In the genomic region with DNA sequence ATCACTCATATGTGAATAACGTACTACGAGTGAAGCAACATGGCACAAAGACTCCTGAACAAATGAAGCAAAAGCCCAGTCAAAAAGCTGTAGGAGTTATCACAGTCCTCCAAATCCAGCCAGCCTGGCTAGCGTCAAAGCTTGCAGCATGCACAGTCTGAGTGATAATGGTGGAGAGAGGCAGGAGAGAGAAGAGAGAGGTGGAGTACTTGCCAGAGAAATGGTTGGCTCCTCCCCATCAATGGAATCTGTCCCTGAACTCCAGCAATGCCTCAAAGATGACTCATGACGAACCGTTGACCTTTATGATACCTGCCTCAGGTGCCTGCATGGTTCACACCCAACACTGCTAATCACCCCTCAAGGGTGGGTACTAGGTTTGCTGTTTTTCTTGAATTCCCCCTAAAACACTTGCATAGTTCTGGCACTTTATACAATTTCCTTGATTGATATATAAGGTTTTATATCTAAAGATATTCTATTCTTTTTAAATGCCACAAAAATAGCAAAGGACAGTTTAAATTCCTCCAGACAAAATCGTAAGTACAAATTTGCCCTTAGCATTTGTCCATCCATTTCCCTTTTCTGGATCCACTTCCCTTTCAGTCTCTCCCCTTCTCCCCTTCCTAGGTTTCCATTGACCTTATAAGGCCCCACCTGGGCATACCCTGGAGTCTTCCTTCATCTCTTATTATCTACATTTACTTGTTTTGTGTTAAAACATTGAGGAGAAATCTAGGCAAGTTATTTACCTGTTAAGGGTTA, we compare ENCODE assay signal across 12 cellular contexts. TPM values are rescaled to one million over a fixed set of nuclear protein-coding genes. Genes with fewer than 3 reads are reported as not detected.
DNase-seq lines count a peak whose midpoint lies in the region; ATAC-seq and TF ChIP-seq lines count a peak whose summit lies in the region.
"Had no signal": no experiment of that assay in that cellular context is flagged by ENCODE, and none has a peak within 500 bp of the region (broad histone marks: within the 10 kb centered on the region; RNA-seq: fewer than 3 reads in every experiment).

No MANE protein-coding gene starts in this region.

- 47% methylated on average over 6 of the region's 6 CpGs for WGBS in right lobe of liver (ENCODE audit: insufficient coverage, low coverage, low lambda C conversion rate, missing lambda C conversion rate)

- no peaks in the 10 kb centered on the region for H3K27me3 ChIP-seq in brain microvascular endothelial cell (replicated peaks)
- no peaks in the 10 kb centered on the region for H3K27me3 ChIP-seq in right lobe of liver
- H3K27me3 ChIP-seq in upper lobe of right lung = no peaks in the 10 kb centered on the region
- H3K27me3 ChIP-seq: pancreas had no signal

- H3K4me1 ChIP-seq in right lobe of liver (no peaks in the 10 kb centered on the region), upper lobe of right lung (peaks cover 81% of the 10 kb centered on the region)
- H3K4me1 ChIP-seq: HAP-1 had no signal

- H3K27ac ChIP-seq in brain microvascular endothelial cell (peak overlapping the region; percentile 96), right lobe of liver (peak overlapping the region in 2 of 3 donors; percentile 15 to 40), upper lobe of right lung (peak overlapping the region; percentile 63)

- ATAC-seq in right lobe of liver = no peak
- peak; percentile 34 for ATAC-seq in upper lobe of right lung
- no peak for ATAC-seq in HG02885 (IDR thresholded peaks at IDR 0.05; ENCODE audit: poor library complexity, unreplicated experiment)

- peak; percentile 68 for DNase-seq in activated effector memory CD4-positive, alpha-beta T cell treated with anti-CD3 and anti-CD28 coated beads, Interleukin-2, amount 50 U/mL, for 16 hours
- DNase-seq in activated effector memory CD4-positive, alpha-beta T cell treated with Interleukin-2 at 50 U/mL for 16 hours = no peak
- DNase-seq in brain microvascular endothelial cell (no peak), right lobe of liver (no peak), upper lobe of right lung (no peak), NCI-H1694 (lab: John Stamatoyannopoulos, UW) (no peak), NCI-H1436 (lab: John Stamatoyannopoulos, UW) (no peak)
- DNase-seq: aorta, NCI-H748 treated with DMSO at 0.1 percent for 48 hours, pancreas had no signal

- no peak for TF ChIP-seq POLR2A in right lobe of liver (IDR thresholded peaks at IDR 0.05)

- TF ChIP-seq CTCF in brain microvascular endothelial cell (IDR thresholded peaks at IDR 0.05; ENCODE audit: low read depth, low read length, missing control alignments) (no peak), right lobe of liver (IDR thresholded peaks at IDR 0.05) (no peak), upper lobe of right lung (IDR thresholded peaks at IDR 0.05) (no peak)

- H3K9me3 ChIP-seq in right lobe of liver = no peaks in the 10 kb centered on the region
- H3K9me3 ChIP-seq in upper lobe of right lung = no peaks in the 10 kb centered on the region
- H3K9me3 ChIP-seq: HAP-1, pancreas had no signal

- H3K4me3 ChIP-seq in brain microvascular endothelial cell (ENCODE audit: low read depth, low read length) (no peak overlapping the region), right lobe of liver (no peak overlapping the region), upper lobe of right lung (no peak overlapping the region)
- H3K4me3 ChIP-seq: HAP-1, pancreas had no signal

- intact Hi-C loops in right lobe of liver (cut with DNase I) = no loop called here
- intact Hi-C loops in upper lobe of right lung (cut with DNase I) = no loop called here

- peaks cover 7% of the 10 kb centered on the region for H3K36me3 ChIP-seq in brain microvascular endothelial cell (replicated peaks)
- peaks cover 0 to 18% (median 2%) of the 10 kb centered on the region in 4 donors for H3K36me3 ChIP-seq in right lobe of liver
- peaks cover 38% of the 10 kb centered on the region for H3K36me3 ChIP-seq in upper lobe of right lung
- H3K36me3 ChIP-seq: HAP-1, pancreas had no signal

- in situ Hi-C loops in brain microvascular endothelial cell (cut with HindIII; ENCODE audit: low pct_ligation_motif_present, low sequenced_read_pairs) = no loop called here

RNA-seq across cellular contexts. Expression of gene ARHGDIB, which starts 10.2 kb away (rescaled TPM):
- total RNA-seq in right lobe of liver = 10 to 100 TPM; 17.2 to 58.1 (median 31.9) TPM
- 228 TPM for total RNA-seq in upper lobe of right lung

RNA-seq across cellular contexts. Expression of gene ERP27, which starts 12.8 kb away (rescaled TPM):
- 1 to 10 TPM in 1 of 6 experiments, under 1 TPM in 3, not detected in 2; 0.26 to 1.0 (median 0.39) TPM for total RNA-seq in right lobe of liver
- total RNA-seq in upper lobe of right lung = 9.7 TPM

RNA-seq across cellular contexts. Expression of gene PDE6H, which starts 21.7 kb away (rescaled TPM):
- not detected for total RNA-seq in right lobe of liver
- total RNA-seq in upper lobe of right lung = not detected
- total RNA-seq: aorta, pancreas had no signal

Comparison
In these comparisons a context has a peak if more than half of its experiments do, and no peak if none do; other contexts are left out.
1. H3K27ac ChIP-seq: peak in every context shown above with its lines; median percentile 96 in brain microvascular endothelial cell; 63 in upper lobe of right lung; 28 in right lobe of liver.